Comparison of ENCODE assay signal across 26 cellular contexts in the genomic region with DNA sequence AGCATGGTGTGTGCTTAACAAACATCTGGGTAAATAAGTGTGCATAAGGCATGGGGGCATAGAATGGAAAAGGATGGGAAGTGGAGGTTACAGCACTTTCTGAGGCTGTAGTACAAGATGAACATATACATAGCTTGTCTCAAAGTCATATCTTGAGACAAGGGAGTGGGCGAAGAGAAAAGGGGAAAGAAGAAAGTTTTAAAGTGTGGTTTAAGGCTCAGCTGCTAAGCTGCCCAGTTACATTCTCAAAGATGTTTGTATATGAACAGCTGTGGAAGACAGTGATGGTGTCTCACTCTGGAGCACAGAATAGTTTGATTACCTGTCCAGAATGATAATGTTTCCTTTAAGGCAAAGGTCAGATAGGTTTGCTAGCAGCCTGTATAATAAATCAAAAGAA.
DNase-seq lines count a peak whose midpoint lies in the region; ATAC-seq, FAIRE-seq and TF ChIP-seq lines count a peak whose summit lies in the region.
"Had no signal": no experiment of that assay in that cellular context is flagged by ENCODE, and none has a peak within 500 bp of the region (broad histone marks: within the 10 kb centered on the region; RNA-seq: fewer than 3 reads in every experiment).

No MANE protein-coding gene starts in this region.

- no peak for TF ChIP-seq EP300 in stomach (IDR thresholded peaks at IDR 0.05)

- peak; percentile 17 for FAIRE-seq in urothelium cell line (lab: Jason Lieb, UNC)

- no peaks in the 10 kb centered on the region for H3K4me1 ChIP-seq in stomach
- H3K4me1 ChIP-seq: BLaER1 treated with 17β-estradiol and CSF1 and Interleukin-3, amounts not matched to agents 10 nM and 100 nM; suprapubic skin; upper lobe of right lung had no signal

- no peak overlapping the region for H3K4me3 ChIP-seq in stomach
- H3K4me3 ChIP-seq: BLaER1 treated with 17β-estradiol and CSF1 and Interleukin-3, amounts not matched to agents 10 nM and 100 nM; heart right ventricle; ovary; spleen; suprapubic skin; upper lobe of right lung had no signal

- no peak overlapping the region for H3K27ac ChIP-seq in stomach
- H3K27ac ChIP-seq: BLaER1 treated with 17β-estradiol and CSF1 and Interleukin-3, amounts not matched to agents 10 nM and 100 nM; heart right ventricle; ovary; spleen; suprapubic skin; upper lobe of right lung had no signal

- no peaks in the 10 kb centered on the region for H3K9me3 ChIP-seq in stomach
- H3K9me3 ChIP-seq: BLaER1 treated with 17β-estradiol and CSF1 and Interleukin-3, amounts not matched to agents 10 nM and 100 nM; heart right ventricle; ovary; SK-N-SH; spleen; suprapubic skin; upper lobe of right lung had no signal

- no peak for TF ChIP-seq POLR2A in stomach (IDR thresholded peaks at IDR 0.05)

- ATAC-seq in GM19395 (IDR thresholded peaks at IDR 0.05; ENCODE audit: unreplicated experiment): peak; percentile 40
- ATAC-seq in HG02798 (IDR thresholded peaks at IDR 0.05; ENCODE audit: poor library complexity, unreplicated experiment): peak; percentile 60
- peak; percentile 49 for ATAC-seq in HG03520 (IDR thresholded peaks at IDR 0.05; ENCODE audit: unreplicated experiment)
- no peak for ATAC-seq in HG02981 (IDR thresholded peaks at IDR 0.05; ENCODE audit: unreplicated experiment)
- ATAC-seq: activated CD4-positive, alpha-beta T cell treated with anti-CD3 and anti-CD28 coated beads for 36 hours; activated CD8-positive, alpha-beta T cell treated with anti-CD3 and anti-CD28 coated beads, Interleukin-2, amount 10 ng/mL, durations not matched to agents 7 days and 5 days; esophagus mucosa; heart right ventricle; natural killer cell treated with Interleukin-12 subunit alpha and Interleukin-12 subunit beta and Interleukin-15 and Interleukin-18, amount 100 ng/mL, for 72 hours; stimulated activated memory B cell treated with anti-CD40 and anti-IgM and Interleukin-4, amounts not matched to agents 10 μg/mL and 1 μg/mL and 100 μg/mL, for 72 hours; upper lobe of right lung had no signal

- no peak for TF ChIP-seq CTCF in stomach (IDR thresholded peaks at IDR 0.05)

- WGBS in stomach, 5 donors: 69 to 90% (median 88%) methylated on average over 1 of the region's 1 CpG

- H3K36me3 ChIP-seq in stomach: no peaks in the 10 kb centered on the region
- H3K36me3 ChIP-seq: BLaER1 treated with 17β-estradiol and CSF1 and Interleukin-3, amounts not matched to agents 10 nM and 100 nM; heart right ventricle; ovary; spleen; suprapubic skin; upper lobe of right lung had no signal

- DNase-seq in urothelium cell line (ENCODE audit: low spot score) (no peak), stomach (no peak), NCI-H1105 (lab: John Stamatoyannopoulos, UW) (no peak)
- DNase-seq: activated CD4-positive, alpha-beta T cell treated with anti-CD3 and anti-CD28 coated beads for 36 hours; activated CD8-positive, alpha-beta T cell treated with anti-CD3 and anti-CD28 coated beads, Interleukin-2, amount 10 ng/mL, durations not matched to agents 7 days and 5 days; activated effector memory CD4-positive, alpha-beta T cell treated with Interleukin-2 at 50 U/mL for 16 hours; activated T-cell treated with anti-CD3 and anti-CD28 coated beads for 4 hours; endodermal cell; foreskin fibroblast; heart right ventricle; IMR-90; NCI-H1694; ovary; SK-N-SH; spleen; stimulated activated CD4-positive, alpha-beta T cell treated with anti-CD3 and anti-CD28 coated beads, Interleukin-4, amount 100 ng/mL, for 1 hour; upper lobe of right lung had no signal

- intact Hi-C loops in stomach (cut with DNase I; ENCODE audit: low total_unique reads): no loop called here

- peaks cover 0 to 11% (median 0%) of the 10 kb centered on the region in 3 donors for H3K27me3 ChIP-seq in stomach
- H3K27me3 ChIP-seq: BLaER1 treated with 17β-estradiol and CSF1 and Interleukin-3, amounts not matched to agents 10 nM and 100 nM; ovary; suprapubic skin had no signal
